22 cellular contexts compared by ENCODE assay signal in genomic region chr2:29638641-29639040, GRCh38.
DNase-seq lines count a peak whose midpoint lies in the region; ATAC-seq, FAIRE-seq and TF ChIP-seq lines count a peak whose summit lies in the region.
"Had no signal": no experiment of that assay in that cellular context is flagged by ENCODE, and none has a peak within 500 bp of the region (broad histone marks: within the 10 kb centered on the region; RNA-seq: fewer than 3 reads in every experiment).

No MANE protein-coding gene starts in this region.

- no peak overlapping the region for H3K4ac ChIP-seq in trophoblast cell (ENCODE audit: low read depth, low read length)

- H3K4me3 ChIP-seq in mammary epithelial cell (replicated peaks in 1 of 3; ENCODE audit: insufficient read depth in 1 of 3, low read depth in 2 of 3, low read length in 3 of 3) (no peak overlapping the region), breast epithelium (no peak overlapping the region), bronchial epithelial cell (ENCODE audit: low read depth, low read length) (no peak overlapping the region), esophagus muscularis mucosa (no peak overlapping the region), trophoblast cell (ENCODE audit: low read depth, low read length) (no peak overlapping the region)
- H3K4me3 ChIP-seq: BLaER1 had no signal

- H3K79me1 ChIP-seq in trophoblast cell (ENCODE audit: low read length): peaks cover 16% of the 10 kb centered on the region

- 84% methylated on average over 2 of the region's 2 CpGs for WGBS in mammary epithelial cell (ENCODE audit: low coverage, missing lambda C conversion rate)
- WGBS in esophagus muscularis mucosa: 89% methylated on average over 2 of the region's 2 CpGs
- WGBS in trophoblast cell (ENCODE audit: extremely low coverage, insufficient coverage, insufficient read length): no CpG with 5 or more reads among the region's 2 CpGs

- no peak overlapping the region for H2BK5ac ChIP-seq in trophoblast cell (ENCODE audit: low read depth, low read length, poor library complexity)

- no TSS peak for BruUV-seq in mammary epithelial cell (replicated peaks; lab: Mats Ljungman, UMichigan)

- no peak for DNase-seq in mammary epithelial cell
- DNase-seq in breast epithelium (ENCODE audit: low spot score in 2 of 2): no peak
- peak; percentile 64 for DNase-seq in bronchial epithelial cell (ENCODE audit: low read depth)
- DNase-seq in esophagus muscularis mucosa (ENCODE audit: extremely low spot score): peak; percentile 64
- no peak for DNase-seq in trophoblast cell
- no peak for DNase-seq in cerebellar cortex (ENCODE audit: low spot score)
- no peak for DNase-seq in sciatic nerve (ENCODE audit: low spot score)
- DNase-seq in activated naive CD4-positive, alpha-beta T cell treated with Interleukin-2 at 50 U/mL for 16 hours: no peak
- DNase-seq: Caco-2; CD4-positive, CD25-positive, alpha-beta regulatory T cell; CD8-positive, alpha-beta T cell; DMS153; DND-41; GOT3; H7; HCEC 1CT had no signal

- no peak overlapping the region for H3K23ac ChIP-seq in trophoblast cell (ENCODE audit: low read length)

- ATAC-seq in sciatic nerve: no peak
- ATAC-seq: CD8-positive, alpha-beta T cell had no signal

- peak overlapping the region; percentile 23 for H3K18ac ChIP-seq in trophoblast cell (ENCODE audit: low read length)

- peak overlapping the region; percentile 30 for H2AFZ ChIP-seq in mammary epithelial cell (ENCODE audit: low read depth, low read length)
- no peak overlapping the region for H2AFZ ChIP-seq in trophoblast cell (ENCODE audit: insufficient read depth, low read length, poor library complexity)

- in situ Hi-C loops in mammary epithelial cell (cut with MboI; ENCODE audit: low sequenced_read_pairs in 2 of 2): no loop called here

- H3K27me3 ChIP-seq in mammary epithelial cell (ENCODE audit: insufficient read depth, low read length) (no peaks in the 10 kb centered on the region), breast epithelium (no peaks in the 10 kb centered on the region), bronchial epithelial cell (ENCODE audit: control insufficient read depth, insufficient read depth, low read length) (no peaks in the 10 kb centered on the region), esophagus muscularis mucosa (no peaks in the 10 kb centered on the region), trophoblast cell (ENCODE audit: insufficient read depth, low read length) (no peaks in the 10 kb centered on the region)
- H3K27me3 ChIP-seq: BLaER1 had no signal

- peak overlapping the region; percentile 26 for H3K14ac ChIP-seq in trophoblast cell (ENCODE audit: low read length)

- peak overlapping the region; percentile 59 for H4K91ac ChIP-seq in trophoblast cell (ENCODE audit: low read depth, low read length)

- H2BK12ac ChIP-seq in trophoblast cell (ENCODE audit: low read length): peak overlapping the region; percentile 79

- H4K12ac ChIP-seq in trophoblast cell (ENCODE audit: low read depth, low read length): no peak overlapping the region

- H3K4me2 ChIP-seq in mammary epithelial cell (ENCODE audit: insufficient read depth, low read depth, low read length): no peak overlapping the region
- no peak overlapping the region for H3K4me2 ChIP-seq in trophoblast cell (ENCODE audit: low read length)
- H3K4me2 ChIP-seq: BLaER1 had no signal

- TF ChIP-seq EP300 in esophagus muscularis mucosa (IDR thresholded peaks at IDR 0.05): no peak

- H4K20me1 ChIP-seq in mammary epithelial cell (ENCODE audit: insufficient read depth, low read length): no peaks in the 10 kb centered on the region
- H4K20me1 ChIP-seq: BLaER1 had no signal

- H4K8ac ChIP-seq in trophoblast cell (ENCODE audit: low read depth, low read length): no peak overlapping the region

- H3K27ac ChIP-seq in mammary epithelial cell (ENCODE audit: insufficient read depth, low read depth, low read length): no peak overlapping the region
- H3K27ac ChIP-seq in breast epithelium: no peak overlapping the region
- H3K27ac ChIP-seq in esophagus muscularis mucosa (replicated peaks in 1 of 4): no peak overlapping the region
- no peak overlapping the region for H3K27ac ChIP-seq in trophoblast cell (ENCODE audit: low read depth, low read length)
- H3K27ac ChIP-seq: 22Rv1, BLaER1, C4-2B had no signal

- H3K9ac ChIP-seq in mammary epithelial cell (ENCODE audit: insufficient read depth, low read length): no peak overlapping the region
- H3K9ac ChIP-seq in trophoblast cell (ENCODE audit: low read length): no peak overlapping the region
- H3K9ac ChIP-seq: BLaER1 had no signal

- H3K36me3 ChIP-seq in mammary epithelial cell (ENCODE audit: insufficient read depth, low read length) (no peaks in the 10 kb centered on the region), breast epithelium (no peaks in the 10 kb centered on the region), bronchial epithelial cell (ENCODE audit: control insufficient read depth, insufficient read depth, low read length) (no peaks in the 10 kb centered on the region), esophagus muscularis mucosa (no peaks in the 10 kb centered on the region), trophoblast cell (ENCODE audit: control insufficient read depth in 1 of 2, insufficient read depth in 2 of 2, low read length in 2 of 2) (no peaks in the 10 kb centered on the region)
- H3K36me3 ChIP-seq: BLaER1 had no signal

- no peak for FAIRE-seq in bronchial epithelial cell (lab: Jason Lieb, UNC)
- FAIRE-seq: A204.1, G401.6, GM12892 had no signal

- no peak overlapping the region for H2AK5ac ChIP-seq in trophoblast cell (ENCODE audit: low read length)

- CTCF ChIA-PET in mammary epithelial cell (lab: Charles Lee; ENCODE audit: low non-redundant PET): no interaction called here

- dilution Hi-C loops in mammary epithelial cell (cut with HindIII; ENCODE audit: low sequenced_read_pairs): no loop called here

- no peak for TF ChIP-seq POLR2A in breast epithelium (IDR thresholded peaks at IDR 0.05)
- TF ChIP-seq POLR2A in esophagus muscularis mucosa (IDR thresholded peaks at IDR 0.05; ENCODE audit: low read depth): no peak

- no peak for TF ChIP-seq CTCF in mammary epithelial cell (conservative IDR thresholded peaks at IDR 0.05 in 1 of 2, IDR thresholded peaks at IDR 0.05 in 1 of 2; ENCODE audit: extremely low read depth in 1 of 2, insufficient read depth in 1 of 2, low read depth in 1 of 2, low read length in 2 of 2)
- no peak for TF ChIP-seq CTCF in breast epithelium (IDR thresholded peaks at IDR 0.05)
- no peak for TF ChIP-seq CTCF in bronchial epithelial cell (IDR thresholded peaks at IDR 0.05; ENCODE audit: insufficient read depth, low read length, severe bottlenecking)
- no peak for TF ChIP-seq CTCF in esophagus muscularis mucosa (IDR thresholded peaks at IDR 0.05)

- H3K4me1 ChIP-seq in mammary epithelial cell (ENCODE audit: insufficient read depth, low read length) (peaks cover 27% of the 10 kb centered on the region), breast epithelium (no peaks in the 10 kb centered on the region), esophagus muscularis mucosa (no peaks in the 10 kb centered on the region), trophoblast cell (ENCODE audit: control insufficient read depth in 1 of 2, insufficient read depth in 2 of 2, low read length in 2 of 2) (peaks cover 7 to 10% of the 10 kb centered on the region in 2 experiments)
- H3K4me1 ChIP-seq: BLaER1, Caco-2 had no signal

- peak overlapping the region; percentile 69 for H2BK120ac ChIP-seq in trophoblast cell (ENCODE audit: insufficient read depth, low read length, poor library complexity)

- no peaks in the 10 kb centered on the region for H3K9me3 ChIP-seq in mammary epithelial cell (replicated peaks; ENCODE audit: insufficient read depth, low read length)
- H3K9me3 ChIP-seq in breast epithelium: no peaks in the 10 kb centered on the region
- H3K9me3 ChIP-seq in esophagus muscularis mucosa: no peaks in the 10 kb centered on the region
- H3K9me3 ChIP-seq in trophoblast cell (ENCODE audit: insufficient read depth, low read depth, low read length): no peaks in the 10 kb centered on the region
- H3K9me3 ChIP-seq: BLaER1, Caco-2 had no signal

- intact Hi-C loops in mammary epithelial cell (cut with micrococcal nuclease) (no loop called here), breast epithelium (cut with DNase I; ENCODE audit: low total_unique reads) (no loop called here), esophagus muscularis mucosa (cut with DNase I) (no loop called here), sciatic nerve (cut with DNase I) (no loop called here)

- no peaks in the 10 kb centered on the region for H3K79me2 ChIP-seq in mammary epithelial cell (ENCODE audit: insufficient read depth, low read length)
- H3K79me2 ChIP-seq in trophoblast cell (ENCODE audit: control insufficient read depth, insufficient read depth, low read length, poor library complexity): no peaks in the 10 kb centered on the region

Comparison
In these comparisons a context has a peak if more than half of its experiments do, and no peak if none do; other contexts are left out.
1. DNase-seq: peak in bronchial epithelial cell (single experiment) and esophagus muscularis mucosa (single experiment); none in mammary epithelial cell (single experiment), breast epithelium (0 of 2), trophoblast cell (0 of 2), cerebellar cortex (single experiment), sciatic nerve (single experiment) and activated naive CD4-positive, alpha-beta T cell treated with Interleukin-2 at 50 U/mL for 16 hours (single experiment).